8 cellular contexts compared by ENCODE assay signal in genomic region chr1:226549094-226549936, GRCh38. TPM values are rescaled to one million over a fixed set of nuclear protein-coding genes. Genes with fewer than 3 reads are reported as not detected.
DNase-seq lines count a peak whose midpoint lies in the region; ATAC-seq, FAIRE-seq and TF ChIP-seq lines count a peak whose summit lies in the region.

No MANE protein-coding gene starts in this region.

- DNase-seq in HuH-7 (ENCODE audit: low spot score) = peak; percentile 30
- DNase-seq in astrocyte (ENCODE audit: low read depth) = no peak
- DNase-seq in memory B cell (ENCODE audit: low spot score in 2 of 2) = peak; percentile 17 to 34
- DNase-seq in pons (ENCODE audit: low spot score) = no peak
- no peak for DNase-seq in NCI-H1105 (lab: John Stamatoyannopoulos, UW)

- H3K9me3 Mint-ChIP-seq in astrocyte (ENCODE audit: unreplicated experiment) (no peaks in the 10 kb centered on the region), memory B cell (no peaks in the 10 kb centered on the region)

- H3K4me2 ChIP-seq in BLaER1 treated with 17β-estradiol and CSF1 and Interleukin-3, amounts not matched to agents 10 nM and 100 nM = peak overlapping the region; percentile 95 to 100 (median 98)
- peak overlapping the region; percentile 84 for H3K4me2 ChIP-seq in astrocyte (ENCODE audit: low read length)

- no peak for TF ChIP-seq CTCF in astrocyte (IDR thresholded peaks at IDR 0.05; ENCODE audit: insufficient read depth, low read depth, low read length)

- FAIRE-seq in astrocyte (lab: Jason Lieb, UNC) = no peak

- H3K9ac ChIP-seq in BLaER1 treated with 17β-estradiol and CSF1 and Interleukin-3, amounts not matched to agents 10 nM and 100 nM = peak overlapping the region in 10 of 11 experiments; percentile 6 to 69 (median 54); a peak in 16 of 22 replicates
- no peak overlapping the region for H3K9ac ChIP-seq in astrocyte (ENCODE audit: low read length)

- H3K4me1 ChIP-seq in BLaER1 treated with 17β-estradiol and CSF1 and Interleukin-3, amounts not matched to agents 10 nM and 100 nM = peaks cover 11 to 22% (median 20%) of the 10 kb centered on the region in 10 experiments; a peak in 19 of 20 replicates
- peaks cover 3% of the 10 kb centered on the region for H3K4me1 ChIP-seq in astrocyte (ENCODE audit: insufficient read depth, low read length)
- peaks cover 6% of the 10 kb centered on the region for H3K4me1 ChIP-seq in urinary bladder (ENCODE audit: insufficient read depth)

- H3K36me3 ChIP-seq in BLaER1 treated with 17β-estradiol and CSF1 and Interleukin-3, amounts not matched to agents 10 nM and 100 nM = no peaks in the 10 kb centered on the region
- H3K36me3 ChIP-seq in astrocyte (ENCODE audit: insufficient read depth, low read length) (no peaks in the 10 kb centered on the region), urinary bladder (ENCODE audit: insufficient read depth) (no peaks in the 10 kb centered on the region)

- H3K4me3 Mint-ChIP-seq in astrocyte (ENCODE audit: unreplicated experiment) (peak overlapping the region; percentile 51), memory B cell (peak overlapping the region; percentile 79)

- ATAC-seq in memory B cell (ENCODE audit: low read depth) (peak; percentile 14), HG02763 (IDR thresholded peaks at IDR 0.05; ENCODE audit: unreplicated experiment) (no peak)

- WGBS in urinary bladder = under 1% methylated on average over 73 of the region's 73 CpGs

- no peak overlapping the region for H3K27ac Mint-ChIP-seq in astrocyte (ENCODE audit: unreplicated experiment)
- no peak overlapping the region for H3K27ac Mint-ChIP-seq in memory B cell

- peaks cover 64% of the 10 kb centered on the region for H3K27me3 Mint-ChIP-seq in astrocyte (ENCODE audit: low read depth, unreplicated experiment)
- peaks cover 10% of the 10 kb centered on the region for H3K27me3 Mint-ChIP-seq in memory B cell

- peaks cover 0 to 23% (median 15%) of the 10 kb centered on the region in 11 experiments; a peak in 14 of 22 replicates for H4K20me1 ChIP-seq in BLaER1 treated with 17β-estradiol and CSF1 and Interleukin-3, amounts not matched to agents 10 nM and 100 nM
- no peaks in the 10 kb centered on the region for H4K20me1 ChIP-seq in astrocyte (ENCODE audit: insufficient read depth, low read length)

- H3K4me1 Mint-ChIP-seq in astrocyte (ENCODE audit: low read depth, unreplicated experiment) (peaks cover 2% of the 10 kb centered on the region), memory B cell (peaks cover 8% of the 10 kb centered on the region)

- H2AFZ ChIP-seq in astrocyte (ENCODE audit: low read depth, low read length) = peak overlapping the region; percentile 39

- H3K79me2 ChIP-seq in astrocyte (ENCODE audit: insufficient read depth, low read length) = no peaks in the 10 kb centered on the region

- H3K4me3 ChIP-seq in BLaER1 treated with 17β-estradiol and CSF1 and Interleukin-3, amounts not matched to agents 10 nM and 100 nM = peak overlapping the region; percentile 52 to 69 (median 62)
- no peak overlapping the region for H3K4me3 ChIP-seq in astrocyte (ENCODE audit: insufficient read depth, low read depth, low read length)
- peak overlapping the region; percentile 53 for H3K4me3 ChIP-seq in urinary bladder (ENCODE audit: low read depth, low read length)

- H3K27ac ChIP-seq in BLaER1 treated with 17β-estradiol and CSF1 and Interleukin-3, amounts not matched to agents 10 nM and 100 nM = no peak overlapping the region
- H3K27ac ChIP-seq in astrocyte (ENCODE audit: low read depth, low read length) (no peak overlapping the region), urinary bladder (ENCODE audit: low read depth) (no peak overlapping the region)

- H3K27me3 ChIP-seq in BLaER1 treated with 17β-estradiol and CSF1 and Interleukin-3, amounts not matched to agents 10 nM and 100 nM = peaks cover 44 to 64% (median 48%) of the 10 kb centered on the region in 11 experiments
- peaks cover 53% of the 10 kb centered on the region for H3K27me3 ChIP-seq in astrocyte (ENCODE audit: insufficient read depth, low read length)

- H3K9me3 ChIP-seq in BLaER1 treated with 17β-estradiol and CSF1 and Interleukin-3, amounts not matched to agents 10 nM and 100 nM (replicated peaks in 1 of 11) = no peaks in the 10 kb centered on the region
- no peaks in the 10 kb centered on the region for H3K9me3 ChIP-seq in astrocyte (ENCODE audit: insufficient read depth, low read depth, low read length)

- H3K36me3 Mint-ChIP-seq in astrocyte (ENCODE audit: low read depth, unreplicated experiment) (no peaks in the 10 kb centered on the region), memory B cell (no peaks in the 10 kb centered on the region)

RNA-seq across cellular contexts. Expression of gene STUM, which starts 0.8 kb away (rescaled TPM):
- not detected in 2 replicates for total RNA-seq in astrocyte
- 2.5 TPM for total RNA-seq in urinary bladder
- 18.8 TPM for polyA plus RNA-seq in urinary bladder

Comparison
In these comparisons a context has a peak if more than half of its experiments do, and no peak if none do; other contexts are left out.
1. DNase-seq: peak in HuH-7 (single experiment) and memory B cell (2 of 2); none in astrocyte (single experiment), pons (single experiment) and NCI-H1105 (single experiment).